22 cellular contexts compared by ENCODE assay signal in genomic region chr12:93780115-93780641, GRCh38.
DNase-seq lines count a peak whose midpoint lies in the region; ATAC-seq, FAIRE-seq and TF ChIP-seq lines count a peak whose summit lies in the region.
"Had no signal": no experiment of that assay in that cellular context is flagged by ENCODE, and none has a peak within 500 bp of the region (broad histone marks: within the 10 kb centered on the region; RNA-seq: fewer than 3 reads in every experiment).

No MANE protein-coding gene starts in this region.

- TF ChIP-seq POLR2A in HepG2 (IDR thresholded peaks at IDR 0.05; ENCODE audit: insufficient read depth in 1 of 2, low read depth in 2 of 2, low read length in 2 of 2) (no peak), right lobe of liver (IDR thresholded peaks at IDR 0.05) (no peak)

- no peak overlapping the region for H3K9ac ChIP-seq in HepG2 (ENCODE audit: insufficient read depth, low read depth, low read length)

- TF ChIP-seq CTCF in HepG2 (CRISPR knock-in tag; IDR thresholded peaks at IDR 0.05) (no peak), right lobe of liver (IDR thresholded peaks at IDR 0.05) (no peak), mucosa of descending colon (IDR thresholded peaks at IDR 0.05) (no peak), dorsolateral prefrontal cortex (IDR thresholded peaks at IDR 0.05 in 54 of 56, conservative IDR thresholded peaks at IDR 0.05 in 2 of 56; ENCODE audit: low read depth in 1 of 56, partially characterized antibody in 56 of 56) (no peak)

- H3K79me2 ChIP-seq in HepG2 (ENCODE audit: insufficient read depth, low read length): no peaks in the 10 kb centered on the region

- TF ChIP-seq RAD21 in HepG2 (CRISPR knock-in tag; IDR thresholded peaks at IDR 0.05): no peak

- WGBS in HepG2 (ENCODE audit: low lambda C conversion rate): 89% methylated on average over 8 of the region's 8 CpGs
- 80% methylated on average over 8 of the region's 8 CpGs for WGBS in right lobe of liver (ENCODE audit: insufficient coverage, low coverage, low lambda C conversion rate, missing lambda C conversion rate)

- CTCF ChIA-PET in HepG2 (lab: Yijun Ruan, JAX; ENCODE audit: low intra/inter-chr PET ratio, low total read pairs): no interaction called here

- in situ Hi-C loops in HepG2 (cut with HindIII; ENCODE audit: extremely low pct_ligation_motif_present, low pct_unique_long_range_greater_than_20kb): no loop called here

- no peak overlapping the region for H2AFZ ChIP-seq in HepG2 (ENCODE audit: low read length)
- H2AFZ ChIP-seq: PC-9 had no signal

- no peaks in the 10 kb centered on the region for H3K9me3 ChIP-seq in HepG2 (ENCODE audit: low read length)
- no peaks in the 10 kb centered on the region for H3K9me3 ChIP-seq in right lobe of liver
- H3K9me3 ChIP-seq in muscle layer of duodenum (ENCODE audit: control insufficient read depth in 1 of 2, low read length in 2 of 2): no peaks in the 10 kb centered on the region
- H3K9me3 ChIP-seq in mucosa of descending colon: no peaks in the 10 kb centered on the region
- no peaks in the 10 kb centered on the region for H3K9me3 ChIP-seq in SJCRH30 (replicated peaks)
- H3K9me3 ChIP-seq: gastrocnemius medialis had no signal

- H3K36me3 ChIP-seq in HepG2 (replicated peaks in 1 of 2; ENCODE audit: control insufficient read depth in 1 of 2, insufficient read depth in 2 of 2, low read length in 2 of 2): no peaks in the 10 kb centered on the region
- H3K36me3 ChIP-seq in right lobe of liver: no peaks in the 10 kb centered on the region
- H3K36me3 ChIP-seq in muscle layer of duodenum (ENCODE audit: control insufficient read depth in 1 of 2, insufficient read depth in 2 of 2, low read length in 2 of 2): peaks cover 0 to 11% of the 10 kb centered on the region in 2 donors
- no peaks in the 10 kb centered on the region for H3K36me3 ChIP-seq in mucosa of descending colon (ENCODE audit: low read depth)
- H3K36me3 ChIP-seq in SJCRH30: no peaks in the 10 kb centered on the region
- H3K36me3 ChIP-seq: gastrocnemius medialis had no signal

- DNase-seq in HepG2 (ENCODE audit: low spot score) (no peak), right lobe of liver (no peak), mucosa of descending colon (no peak), cortex of kidney (lab: John Stamatoyannopoulos, UW) (no peak), dorsolateral prefrontal cortex (no peak), SJCRH30 (no peak)
- DNase-seq: activated CD4-positive, alpha-beta T cell treated with anti-CD3 and anti-CD28 coated beads, Interleukin-2, amount 10 ng/mL, durations not matched to agents 7 days and 5 days; activated T-cell treated with anti-CD3 and anti-CD28 coated beads for 4 hours; caudate nucleus; DND-41; endodermal cell; gastrocnemius medialis; NCI-H1436; NCI-H2171 treated with DMSO at 0.1 percent for 48 hours; NCI-H82; PC-9; retina had no signal

- POLR2A ChIA-PET in HepG2 (lab: Yijun Ruan, JAX): no interaction called here

- FAIRE-seq in HepG2 (lab: Jason Lieb, UNC) (no peak), endometrium (lab: Jason Lieb, UNC) (peak; percentile 92)
- FAIRE-seq: GM19239, TTC549 had no signal

- peaks cover 17% of the 10 kb centered on the region for H3K4me1 ChIP-seq in HepG2 (ENCODE audit: insufficient read depth, low read length)
- peaks cover 0 to 24% (median 9%) of the 10 kb centered on the region in 4 donors for H3K4me1 ChIP-seq in right lobe of liver
- peaks cover 12 to 33% of the 10 kb centered on the region in 2 donors for H3K4me1 ChIP-seq in muscle layer of duodenum (ENCODE audit: control insufficient read depth in 1 of 2, insufficient read depth in 2 of 2, low read length in 2 of 2)
- H3K4me1 ChIP-seq in mucosa of descending colon (ENCODE audit: low read depth): no peaks in the 10 kb centered on the region
- peaks cover 27% of the 10 kb centered on the region for H3K4me1 ChIP-seq in SJCRH30

- H3K4me3 ChIP-seq in HepG2 (replicated peaks in 1 of 3; ENCODE audit: insufficient read depth in 1 of 3, low read depth in 2 of 3, low read length in 3 of 3) (no peak overlapping the region), right lobe of liver (no peak overlapping the region), muscle layer of duodenum (ENCODE audit: low read depth in 1 of 2, low read length in 2 of 2) (no peak overlapping the region), mucosa of descending colon (no peak overlapping the region), dorsolateral prefrontal cortex (no peak overlapping the region), SJCRH30 (no peak overlapping the region)
- H3K4me3 ChIP-seq: gastrocnemius medialis, PC-9 had no signal

- ATAC-seq in HepG2 (no peak), right lobe of liver (no peak), mucosa of descending colon (no peak)
- ATAC-seq: gastrocnemius medialis; natural killer cell treated with Interleukin-12 subunit alpha and Interleukin-12 subunit beta and Interleukin-15 and Interleukin-18, amount 100 ng/mL, for 72 hours had no signal

- H3K27ac ChIP-seq in HepG2 (ENCODE audit: extremely low read length, insufficient read depth, low read length): no peak overlapping the region
- H3K27ac ChIP-seq in right lobe of liver: no peak overlapping the region
- H3K27ac ChIP-seq in muscle layer of duodenum (ENCODE audit: low read length): peak overlapping the region; percentile 88
- peak overlapping the region in 3 of 59 donors; percentile 5 to 44 (median 26) for H3K27ac ChIP-seq in dorsolateral prefrontal cortex
- H3K27ac ChIP-seq in SJCRH30: no peak overlapping the region
- H3K27ac ChIP-seq: PC-9 had no signal

- H3K27me3 ChIP-seq in HepG2 (ENCODE audit: control insufficient read depth in 1 of 2, insufficient read depth in 2 of 2, low read length in 2 of 2) (no peaks in the 10 kb centered on the region), right lobe of liver (no peaks in the 10 kb centered on the region), muscle layer of duodenum (ENCODE audit: low read depth, low read length) (no peaks in the 10 kb centered on the region), dorsolateral prefrontal cortex (no peaks in the 10 kb centered on the region), SJCRH30 (no peaks in the 10 kb centered on the region)
- H3K27me3 ChIP-seq: gastrocnemius medialis had no signal

- H4K20me1 ChIP-seq in HepG2 (ENCODE audit: insufficient read depth, low read length): no peaks in the 10 kb centered on the region

- H3K4me2 ChIP-seq in HepG2 (ENCODE audit: low read depth, low read length): no peak overlapping the region
- H3K4me2 ChIP-seq: PC-9 had no signal

- no peak for TF ChIP-seq EP300 in HepG2 (IDR thresholded peaks at IDR 0.05; ENCODE audit: low read depth in 2 of 2, low read length in 2 of 2)
- TF ChIP-seq EP300 in HepG2 (CRISPR knock-in tag; IDR thresholded peaks at IDR 0.05; ENCODE audit: borderline replicate concordance): no peak

- no TSS peak for BruUV-seq in HepG2 (replicated peaks; lab: Mats Ljungman, UMichigan)

- intact Hi-C loops in HepG2 (cut with micrococcal nuclease; ENCODE audit: unreplicated experiment): no loop called here
- intact Hi-C loops in right lobe of liver (cut with DNase I): no loop called here
- intact Hi-C loops in mucosa of descending colon (cut with DNase I, micrococcal nuclease): no loop called here
- intact Hi-C loops in dorsolateral prefrontal cortex (cut with DNase I): no loop called here

TF ChIP-seq in HepG2, 621 proteins besides CTCF, POLR2A, EP300 and RAD21:
- no peak for TF ChIP-seq FOXC1 (CRISPR knock-in tag; IDR thresholded peaks at IDR 0.05; ENCODE audit: borderline replicate concordance)
- peak; percentile 42; the same call in 1 of the 2 replicates for TF ChIP-seq ZNF629 (CRISPR knock-in tag; conservative IDR thresholded peaks at IDR 0.05)
TF ChIP-seq in HepG2: peak in this region for 1.
